Comparison of ENCODE assay signal across 8 cellular contexts in the genomic region with DNA sequence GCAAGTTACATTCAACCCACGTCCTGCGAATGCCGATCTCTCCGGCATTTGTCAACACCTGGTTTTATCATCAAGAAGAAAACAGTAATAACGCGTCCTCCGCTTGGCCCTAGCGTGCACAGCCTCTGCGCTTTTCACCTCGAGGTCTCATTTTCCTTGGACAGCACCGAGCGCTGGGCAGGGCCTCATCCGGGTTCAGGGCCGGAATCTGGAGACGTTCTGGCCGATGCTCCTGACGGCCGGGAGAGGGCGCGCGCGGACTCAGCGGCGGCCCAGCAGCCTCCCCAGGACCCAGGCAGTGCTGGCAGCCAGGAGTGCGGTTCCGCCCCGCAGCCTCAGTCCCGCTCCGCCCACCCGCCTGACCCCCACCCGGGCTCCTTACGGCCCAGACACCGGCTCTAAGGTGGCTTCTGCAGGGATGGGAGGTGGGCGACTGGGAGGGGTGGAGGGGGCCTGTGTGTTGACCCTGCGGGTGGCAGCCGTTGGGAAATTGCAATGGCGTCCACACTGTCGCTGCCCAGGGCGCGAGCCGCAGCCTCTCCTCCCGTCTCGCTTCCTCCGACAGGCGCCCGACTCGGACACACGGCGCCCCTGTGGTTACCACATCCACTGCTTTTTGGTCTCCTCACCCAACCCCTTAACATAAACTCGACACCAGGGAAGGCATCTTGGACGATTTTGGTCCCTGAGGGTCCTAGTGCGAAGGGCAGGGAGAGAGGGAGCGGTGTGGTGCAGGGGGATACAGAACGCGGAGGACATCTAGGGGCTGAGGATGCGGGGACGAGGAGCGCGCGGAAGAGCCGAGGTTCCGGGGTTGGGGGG. TPM values are rescaled to one million over a fixed set of nuclear protein-coding genes. Genes with fewer than 3 reads are reported as not detected.
DNase-seq lines count a peak whose midpoint lies in the region; ATAC-seq and TF ChIP-seq lines count a peak whose summit lies in the region.

No MANE protein-coding gene starts in this region.

- peak overlapping the region; percentile 90 for H3K4me2 ChIP-seq in Karpas-422 (ENCODE audit: low read depth, low read length, poor library complexity, severe bottlenecking)
- H3K4me2 ChIP-seq in neural cell (ENCODE audit: low read length) = peak overlapping the region; percentile 89

- H2AFZ ChIP-seq in Karpas-422 (ENCODE audit: low read length) (peak overlapping the region; percentile 91; the same call in 1 of the 2 replicates), neural cell (ENCODE audit: low read depth, low read length) (peak overlapping the region; percentile 14)

- peak; percentile 52 for TF ChIP-seq RAD21 in neural cell (conservative IDR thresholded peaks at IDR 0.05)

- H3K4me3 ChIP-seq in Karpas-422 (ENCODE audit: low read length) (peak overlapping the region; percentile 76), RWPE2 (ENCODE audit: severe bottlenecking) (peak overlapping the region; percentile 76), neural cell (ENCODE audit: low read length) (peak overlapping the region; percentile 89)

- H3K4me1 ChIP-seq in Karpas-422 (ENCODE audit: low read length) = peaks cover 14% of the 10 kb centered on the region
- peaks cover 5% of the 10 kb centered on the region for H3K4me1 ChIP-seq in RWPE2 (ENCODE audit: insufficient read depth, poor library complexity, severe bottlenecking)

- DNase-seq in Calu3 (peak; percentile 91), Karpas-422 (peak; percentile 94), RWPE2 (ENCODE audit: low spot score) (peak; percentile 78), activated gamma-delta T cell (lab: John Stamatoyannopoulos, UW) (peak; percentile 63), fibroblast of the conjunctiva (ENCODE audit: low read depth) (peak; percentile 82)
- DNase-seq in stimulated activated naive CD8-positive, alpha-beta T cell treated with anti-CD3 and anti-CD28 coated beads, Interleukin-15, amount 100 ng/mL, for 72 hours = peak; percentile 83

- CTCF ChIA-PET in Calu3 (lab: Charles Lee) = no interaction called here

- intact Hi-C loops in Calu3 (cut with micrococcal nuclease; ENCODE audit: unreplicated experiment) = no loop called here

- peak overlapping the region; percentile 77 for H3K27ac ChIP-seq in Karpas-422 (ENCODE audit: low read length)
- peak overlapping the region; percentile 80 for H3K27ac ChIP-seq in RWPE2 (ENCODE audit: poor library complexity, severe bottlenecking)
- peak overlapping the region; percentile 86 for H3K27ac ChIP-seq in neural cell (ENCODE audit: low read length)

- H3K9ac ChIP-seq in Karpas-422 (ENCODE audit: low read length) (peak overlapping the region; percentile 91), neural cell (ENCODE audit: low read length) (peak overlapping the region; percentile 88)

- no peaks in the 10 kb centered on the region for H3K9me3 ChIP-seq in Karpas-422 (ENCODE audit: low read length)
- H3K9me3 ChIP-seq in RWPE2 (ENCODE audit: severe bottlenecking) = no peaks in the 10 kb centered on the region
- H3K9me3 ChIP-seq in neural cell (ENCODE audit: low read length) = no peaks in the 10 kb centered on the region

- H3K79me2 ChIP-seq in Karpas-422 (ENCODE audit: low read length) (no peaks in the 10 kb centered on the region), neural cell (replicated peaks; ENCODE audit: insufficient read depth, low read length) (no peaks in the 10 kb centered on the region)

- H3K36me3 ChIP-seq in Karpas-422 (ENCODE audit: insufficient read depth, low read length) (no peaks in the 10 kb centered on the region), RWPE2 (ENCODE audit: low read depth) (no peaks in the 10 kb centered on the region), neural cell (ENCODE audit: insufficient read depth, low read length) (no peaks in the 10 kb centered on the region)

- H3K9me2 ChIP-seq in Karpas-422 (replicated peaks; ENCODE audit: insufficient read depth, low read length) = no peaks in the 10 kb centered on the region
- H3K9me2 ChIP-seq in neural cell (ENCODE audit: insufficient read depth, low read length) = no peaks in the 10 kb centered on the region

- H3K4me1 Mint-ChIP-seq in Calu3 (ENCODE audit: low read depth, unreplicated experiment) = peaks cover 21% of the 10 kb centered on the region
- peaks cover 30% of the 10 kb centered on the region for H3K4me1 Mint-ChIP-seq in stimulated activated naive CD8-positive, alpha-beta T cell treated with anti-CD3 and anti-CD28 coated beads, Interleukin-15, amount 100 ng/mL, for 72 hours

- no peaks in the 10 kb centered on the region for H3K9me3 Mint-ChIP-seq in Calu3 (ENCODE audit: low read depth, unreplicated experiment)
- H3K9me3 Mint-ChIP-seq in stimulated activated naive CD8-positive, alpha-beta T cell treated with anti-CD3 and anti-CD28 coated beads, Interleukin-15, amount 100 ng/mL, for 72 hours = no peaks in the 10 kb centered on the region

- no peaks in the 10 kb centered on the region for H4K20me1 ChIP-seq in Karpas-422 (ENCODE audit: insufficient read depth, low read depth, low read length)
- no peaks in the 10 kb centered on the region for H4K20me1 ChIP-seq in neural cell (ENCODE audit: insufficient read depth)

- H3K36me3 Mint-ChIP-seq in Calu3 (ENCODE audit: insufficient read depth, unreplicated experiment) = peaks cover 30% of the 10 kb centered on the region

- H3K27me3 Mint-ChIP-seq in Calu3 (ENCODE audit: unreplicated experiment) = no peaks in the 10 kb centered on the region
- H3K27me3 Mint-ChIP-seq in stimulated activated naive CD8-positive, alpha-beta T cell treated with anti-CD3 and anti-CD28 coated beads, Interleukin-15, amount 100 ng/mL, for 72 hours = no peaks in the 10 kb centered on the region

- peak; percentile 90 for TF ChIP-seq CTCF in Calu3 (IDR thresholded peaks at IDR 0.05; ENCODE audit: unreplicated experiment)
- TF ChIP-seq CTCF in RWPE2 (IDR thresholded peaks at IDR 0.05; ENCODE audit: poor library complexity, severe bottlenecking) = peak; percentile 97
- TF ChIP-seq CTCF in neural cell (IDR thresholded peaks at IDR 0.05; ENCODE audit: poor library complexity, severe bottlenecking) = peak; percentile 89

- peak overlapping the region; percentile 99 for H3K4me3 Mint-ChIP-seq in Calu3 (ENCODE audit: low read depth, unreplicated experiment)
- peak overlapping the region; percentile 91 to 94 for H3K4me3 Mint-ChIP-seq in stimulated activated naive CD8-positive, alpha-beta T cell treated with anti-CD3 and anti-CD28 coated beads, Interleukin-15, amount 100 ng/mL, for 72 hours

- TF ChIP-seq EP300 in neural cell (conservative IDR thresholded peaks at IDR 0.05; ENCODE audit: poor library complexity, severe bottlenecking) = no peak

- peak overlapping the region; percentile 77 for H3K27ac Mint-ChIP-seq in Calu3 (ENCODE audit: unreplicated experiment)
- peak overlapping the region; percentile 52 to 92 for H3K27ac Mint-ChIP-seq in stimulated activated naive CD8-positive, alpha-beta T cell treated with anti-CD3 and anti-CD28 coated beads, Interleukin-15, amount 100 ng/mL, for 72 hours

- no TSS peak for BruUV-seq in Calu3 (replicated peaks; lab: Mats Ljungman, UMichigan)

- ATAC-seq in GM21526 (IDR thresholded peaks at IDR 0.05; ENCODE audit: low FRiP score, unreplicated experiment) = peak; percentile 43
- ATAC-seq in RWPE2 (ENCODE audit: low read depth) = peak; percentile 62
- peak; percentile 68 for ATAC-seq in stimulated activated naive CD8-positive, alpha-beta T cell treated with anti-CD3 and anti-CD28 coated beads, Interleukin-15, amount 100 ng/mL, for 72 hours

- no peaks in the 10 kb centered on the region for H3F3A ChIP-seq in neural cell (ENCODE audit: insufficient read depth, low read length, poor library complexity, severe bottlenecking)

- no peaks in the 10 kb centered on the region for H3K27me3 ChIP-seq in Karpas-422 (ENCODE audit: low read length)
- no peaks in the 10 kb centered on the region for H3K27me3 ChIP-seq in RWPE2 (ENCODE audit: insufficient read depth, poor library complexity, severe bottlenecking)
- no peaks in the 10 kb centered on the region for H3K27me3 ChIP-seq in neural cell (ENCODE audit: insufficient read depth, low read depth, low read length)

TF ChIP-seq in neural cell, 6 proteins besides CTCF, POLR2A, EP300 and RAD21 (continues in another document):
- TF ChIP-seq POLR2AphosphoS5 (IDR thresholded peaks at IDR 0.05) (peak; percentile 83), SMC3 (conservative IDR thresholded peaks at IDR 0.05; ENCODE audit: poor library complexity) (peak; percentile 72), TAF1 (IDR thresholded peaks at IDR 0.05; ENCODE audit: low read depth) (peak; percentile 69)

RNA-seq across cellular contexts. Expression of a gene that starts 7.4 kb away (rescaled TPM):
- total RNA-seq in Calu3 (2022) = 34.8 and 36.8 TPM in 2 replicates
- total RNA-seq in Karpas-422 (2014; rRNA removed; shearing (Covaris generic); ENCODE audit: low replicate concordance) = 11.0 and 22.7 TPM in 2 replicates
- polyA plus RNA-seq in neural cell = 33.0 and 41.4 TPM in 2 replicates
- polyA minus RNA-seq in neural cell = 36.5 and 48.2 TPM in 2 replicates

RNA-seq across cellular contexts. Expression of a gene that starts 21.3 kb away (rescaled TPM):
- 10.8 and 13.0 TPM in 2 replicates for total RNA-seq in Calu3 (2022)
- total RNA-seq in Karpas-422 (2014; rRNA removed; shearing (Covaris generic); ENCODE audit: low replicate concordance) = 63.5 and 85.1 TPM in 2 replicates
- 193 and 211 TPM in 2 replicates for polyA plus RNA-seq in neural cell
- polyA minus RNA-seq in neural cell = 82.0 and 95.0 TPM in 2 replicates

RNA-seq across cellular contexts. Expression of a gene that starts 46.3 kb away (rescaled TPM):
- total RNA-seq in Calu3 (2022) = 140 and 141 TPM in 2 replicates
- total RNA-seq in Karpas-422 (2014; rRNA removed; shearing (Covaris generic); ENCODE audit: low replicate concordance) = not detected in 2 replicates
- polyA plus RNA-seq in neural cell = not detected in 2 replicates
- not detected in 2 replicates for polyA minus RNA-seq in neural cell

RNA-seq across cellular contexts. Expression of a gene that starts 59.8 kb away (rescaled TPM):
- total RNA-seq in Calu3 (2022) = 0.51 TPM in 1 of 2 replicates, not detected in the other
- total RNA-seq in Karpas-422 (2014; rRNA removed; shearing (Covaris generic); ENCODE audit: low replicate concordance) = 3.4 and 8.5 TPM in 2 replicates
- polyA plus RNA-seq in neural cell = 0.71 TPM in 1 of 2 replicates, not detected in the other
- 0.35 TPM in 1 of 2 replicates, not detected in the other for polyA minus RNA-seq in neural cell

Comparison
In these comparisons a context has a peak if more than half of its experiments do, and no peak if none do; other contexts are left out.
1. Peak in every context shown above with its lines: DNase-seq, ATAC-seq, H3K4me3 ChIP-seq and H3K27ac ChIP-seq.
2. RNA of a gene that starts 46.3 kb away (total RNA-seq): 140 to 141 TPM in Calu3; not detected in Karpas-422; every median in the first group is over 100 times any median in the second.